Comparison of ENCODE assay signal across 2 cellular contexts in the genomic region with DNA sequence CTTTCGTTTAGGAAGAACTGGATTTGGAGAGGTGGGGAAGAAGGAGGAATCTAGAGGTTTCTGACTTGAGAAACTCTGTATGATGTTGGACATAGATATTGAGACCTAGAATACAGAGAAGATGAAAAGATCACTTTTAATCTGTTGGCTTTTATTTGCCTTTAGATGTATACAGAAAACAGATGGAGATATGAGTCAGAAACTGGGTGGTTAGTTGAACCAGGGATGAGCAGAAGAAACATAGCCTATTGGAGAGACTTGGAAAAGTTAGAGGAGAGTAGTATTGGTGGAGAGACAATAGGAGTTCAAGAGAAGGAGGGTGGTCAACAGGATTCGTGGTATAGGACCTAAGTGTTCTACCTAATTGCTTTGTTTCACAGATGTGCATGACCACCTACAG.
TF ChIP-seq lines count a peak whose summit lies in the region.

No MANE protein-coding gene starts in this region.

TF ChIP-seq in SK-N-SH treated with all-trans-retinoic acid at 6 μM for 48 hours, 23 proteins besides CTCF, POLR2A, EP300 and RAD21:
- TF ChIP-seq ESRRG (CRISPR knock-in tag; IDR thresholded peaks at IDR 0.05) (no peak), ZC3H10 (CRISPR knock-in tag; IDR thresholded peaks at IDR 0.05) (no peak)
TF ChIP-seq in SK-N-SH treated with all-trans-retinoic acid at 6 μM for 48 hours: peak in this region for 0.

TF ChIP-seq in HepG2, 621 proteins besides CTCF, POLR2A, EP300 and RAD21:
- TF ChIP-seq ZNF354B (CRISPR knock-in tag; IDR thresholded peaks at IDR 0.05): no peak
- TF ChIP-seq CCDC6 (CRISPR knock-in tag; IDR thresholded peaks at IDR 0.05): 0 out of 2 replicates have a peak, but pooled peaks have one; percentile 40
- TF ChIP-seq POGK (CRISPR knock-in tag; conservative IDR thresholded peaks at IDR 0.05): 0 out of 2 replicates have a peak, but pooled peaks have one; percentile 26
- 0 out of 2 replicates have a peak, but pooled peaks have one; percentile 28 for TF ChIP-seq MIXL1 (CRISPR knock-in tag; IDR thresholded peaks at IDR 0.05)
- TF ChIP-seq HNF4G (IDR thresholded peaks at IDR 0.05; ENCODE audit: borderline replicate concordance, low read depth, low read length): no peak
- 0 out of 2 replicates have a peak, but pooled peaks have one; percentile 8 for TF ChIP-seq HNF4G (CRISPR knock-in tag; IDR thresholded peaks at IDR 0.05; ENCODE audit: borderline replicate concordance, low read depth)
- TF ChIP-seq ZNF878 (CRISPR knock-in tag; IDR thresholded peaks at IDR 0.05): 0 out of 2 replicates have a peak, but pooled peaks have one; percentile 34
- TF ChIP-seq ZNF432 (CRISPR knock-in tag; IDR thresholded peaks at IDR 0.05; ENCODE audit: borderline replicate concordance): no peak
- 0 out of 2 replicates have a peak, but pooled peaks have one; percentile 0 for TF ChIP-seq MEF2D (CRISPR knock-in tag; IDR thresholded peaks at IDR 0.05)
